1 cellular context compared by ENCODE assay signal in the genomic region with DNA sequence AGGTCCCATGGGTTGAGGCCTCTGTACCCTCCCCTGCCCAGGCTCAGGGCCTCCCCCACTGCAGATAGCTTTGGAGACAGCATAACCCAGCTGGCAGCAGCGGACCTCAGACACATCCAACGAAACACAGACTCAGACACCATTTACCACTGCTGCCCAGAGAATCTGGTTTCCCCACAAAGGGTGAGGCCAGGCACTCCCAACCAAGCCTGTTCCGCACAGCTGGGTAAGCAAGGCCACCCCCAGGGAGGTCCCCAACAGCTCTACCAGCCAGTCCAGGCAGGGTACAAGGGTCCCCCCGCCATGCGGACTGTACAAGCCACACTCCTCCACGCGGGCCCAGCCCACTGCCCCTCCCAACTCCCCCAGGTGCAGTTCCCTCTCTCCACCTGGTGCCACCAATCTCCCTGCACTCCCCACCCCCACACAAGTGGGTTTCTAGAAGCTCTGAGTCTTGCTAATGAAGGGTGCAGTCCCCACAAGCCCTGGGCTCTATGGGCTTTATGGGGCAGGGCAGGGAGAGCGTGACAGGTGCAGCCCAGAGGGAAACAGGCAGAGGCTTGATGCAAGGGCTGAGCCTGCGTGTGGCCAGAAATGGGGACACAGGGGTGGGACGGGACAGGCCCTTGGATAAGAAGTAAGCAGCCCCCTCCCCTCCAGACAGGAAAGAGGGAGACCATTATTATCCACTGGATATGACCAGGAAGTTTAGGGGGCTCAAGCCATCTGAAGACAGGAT.
TF ChIP-seq lines count a peak whose summit lies in the region.

No MANE protein-coding gene starts in this region.

TF ChIP-seq in HepG2, 621 proteins besides CTCF, POLR2A, EP300 and RAD21 (continues in another document):
- TF ChIP-seq, protein P1, sequence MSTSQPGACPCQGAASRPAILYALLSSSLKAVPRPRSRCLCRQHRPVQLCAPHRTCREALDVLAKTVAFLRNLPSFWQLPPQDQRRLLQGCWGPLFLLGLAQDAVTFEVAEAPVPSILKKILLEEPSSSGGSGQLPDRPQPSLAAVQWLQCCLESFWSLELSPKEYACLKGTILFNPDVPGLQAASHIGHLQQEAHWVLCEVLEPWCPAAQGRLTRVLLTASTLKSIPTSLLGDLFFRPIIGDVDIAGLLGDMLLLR (CRISPR knock-in tag; IDR thresholded peaks at IDR 0.05): no peak
- peak; percentile 65; the same call in 1 of the 2 replicates for TF ChIP-seq NFKB2 (CRISPR knock-in tag; IDR thresholded peaks at IDR 0.05; ENCODE audit: borderline replicate concordance)
- TF ChIP-seq RBAK (CRISPR knock-in tag; IDR thresholded peaks at IDR 0.05): no peak
- no peak for TF ChIP-seq NCOA5 (CRISPR knock-in tag; IDR thresholded peaks at IDR 0.05)
- no peak for TF ChIP-seq ONECUT2 (CRISPR knock-in tag; IDR thresholded peaks at IDR 0.05)
- TF ChIP-seq RARG (CRISPR knock-in tag; IDR thresholded peaks at IDR 0.05; ENCODE audit: low read depth): no peak
- no peak for TF ChIP-seq IKZF5 (CRISPR knock-in tag; IDR thresholded peaks at IDR 0.05)
- TF ChIP-seq, protein P2, sequence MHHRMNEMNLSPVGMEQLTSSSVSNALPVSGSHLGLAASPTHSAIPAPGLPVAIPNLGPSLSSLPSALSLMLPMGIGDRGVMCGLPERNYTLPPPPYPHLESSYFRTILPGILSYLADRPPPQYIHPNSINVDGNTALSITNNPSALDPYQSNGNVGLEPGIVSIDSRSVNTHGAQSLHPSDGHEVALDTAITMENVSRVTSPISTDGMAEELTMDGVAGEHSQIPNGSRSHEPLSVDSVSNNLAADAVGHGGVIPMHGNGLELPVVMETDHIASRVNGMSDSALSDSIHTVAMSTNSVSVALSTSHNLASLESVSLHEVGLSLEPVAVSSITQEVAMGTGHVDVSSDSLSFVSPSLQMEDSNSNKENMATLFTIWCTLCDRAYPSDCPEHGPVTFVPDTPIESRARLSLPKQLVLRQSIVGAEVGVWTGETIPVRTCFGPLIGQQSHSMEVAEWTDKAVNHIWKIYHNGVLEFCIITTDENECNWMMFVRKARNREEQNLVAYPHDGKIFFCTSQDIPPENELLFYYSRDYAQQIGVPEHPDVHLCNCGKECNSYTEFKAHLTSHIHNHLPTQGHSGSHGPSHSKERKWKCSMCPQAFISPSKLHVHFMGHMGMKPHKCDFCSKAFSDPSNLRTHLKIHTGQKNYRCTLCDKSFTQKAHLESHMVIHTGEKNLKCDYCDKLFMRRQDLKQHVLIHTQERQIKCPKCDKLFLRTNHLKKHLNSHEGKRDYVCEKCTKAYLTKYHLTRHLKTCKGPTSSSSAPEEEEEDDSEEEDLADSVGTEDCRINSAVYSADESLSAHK (CRISPR knock-in tag; IDR thresholded peaks at IDR 0.05; ENCODE audit: borderline replicate concordance): no peak
- no peak for TF ChIP-seq BCL6 (CRISPR knock-in tag; IDR thresholded peaks at IDR 0.05)
- no peak for TF ChIP-seq ZNF766 (CRISPR knock-in tag; IDR thresholded peaks at IDR 0.05; ENCODE audit: borderline replicate concordance)
- TF ChIP-seq ZBTB21 (CRISPR knock-in tag; IDR thresholded peaks at IDR 0.05): no peak
- peak; percentile 73; the same call in 1 of the 2 replicates for TF ChIP-seq AKAP8 (CRISPR knock-in tag; IDR thresholded peaks at IDR 0.05)
- TF ChIP-seq MIER3 (CRISPR knock-in tag; IDR thresholded peaks at IDR 0.05; ENCODE audit: borderline replicate concordance): no peak
- no peak for TF ChIP-seq REST (IDR thresholded peaks at IDR 0.05; ENCODE audit: borderline replicate concordance in 1 of 2, low read depth in 1 of 2, low read length in 2 of 2)
- no peak for TF ChIP-seq ZNF543 (CRISPR knock-in tag; IDR thresholded peaks at IDR 0.05)
- no peak for TF ChIP-seq ZC3H4 (CRISPR knock-in tag; IDR thresholded peaks at IDR 0.05; ENCODE audit: borderline replicate concordance)
- TF ChIP-seq CEBPG (CRISPR knock-in tag; IDR thresholded peaks at IDR 0.05): no peak
- TF ChIP-seq, protein P3, sequence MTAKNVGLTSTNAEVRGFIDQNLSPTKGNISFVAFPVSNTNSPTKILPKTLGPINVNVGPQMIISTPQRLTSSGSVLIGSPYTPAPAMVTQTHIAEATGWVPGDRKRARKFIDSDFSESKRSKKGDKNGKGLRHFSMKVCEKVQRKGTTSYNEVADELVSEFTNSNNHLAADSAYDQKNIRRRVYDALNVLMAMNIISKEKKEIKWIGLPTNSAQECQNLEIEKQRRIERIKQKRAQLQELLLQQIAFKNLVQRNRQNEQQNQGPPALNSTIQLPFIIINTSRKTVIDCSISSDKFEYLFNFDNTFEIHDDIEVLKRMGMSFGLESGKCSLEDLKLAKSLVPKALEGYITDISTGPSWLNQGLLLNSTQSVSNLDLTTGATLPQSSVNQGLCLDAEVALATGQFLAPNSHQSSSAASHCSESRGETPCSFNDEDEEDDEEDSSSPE (CRISPR knock-in tag; IDR thresholded peaks at IDR 0.05): no peak
- TF ChIP-seq NFYC (CRISPR knock-in tag; IDR thresholded peaks at IDR 0.05): no peak
- TF ChIP-seq, protein P4, sequence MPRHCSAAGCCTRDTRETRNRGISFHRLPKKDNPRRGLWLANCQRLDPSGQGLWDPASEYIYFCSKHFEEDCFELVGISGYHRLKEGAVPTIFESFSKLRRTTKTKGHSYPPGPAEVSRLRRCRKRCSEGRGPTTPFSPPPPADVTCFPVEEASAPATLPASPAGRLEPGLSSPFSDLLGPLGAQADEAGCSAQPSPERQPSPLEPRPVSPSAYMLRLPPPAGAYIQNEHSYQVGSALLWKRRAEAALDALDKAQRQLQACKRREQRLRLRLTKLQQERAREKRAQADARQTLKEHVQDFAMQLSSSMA (CRISPR knock-in tag; IDR thresholded peaks at IDR 0.05): peak; percentile 69; the same call in 1 of the 2 replicates
- TF ChIP-seq YEATS4 (CRISPR knock-in tag; IDR thresholded peaks at IDR 0.05; ENCODE audit: borderline replicate concordance): peak; percentile 23; the same call in 1 of the 2 replicates
- peak; percentile 31; the same call in 1 of the 2 replicates for TF ChIP-seq ZFX (CRISPR knock-in tag; IDR thresholded peaks at IDR 0.05; ENCODE audit: low read depth)
- no peak for TF ChIP-seq ZNF510 (CRISPR knock-in tag; IDR thresholded peaks at IDR 0.05; ENCODE audit: low read depth)
- TF ChIP-seq HMGA1 (CRISPR knock-in tag; conservative IDR thresholded peaks at IDR 0.05): no peak
- peak; percentile 32; the same call in 1 of the 2 replicates for TF ChIP-seq RFXAP (CRISPR knock-in tag; IDR thresholded peaks at IDR 0.05; ENCODE audit: borderline replicate concordance)
- no peak for TF ChIP-seq ZNF746 (CRISPR knock-in tag; IDR thresholded peaks at IDR 0.05)
- TF ChIP-seq ZKSCAN8 (CRISPR knock-in tag; IDR thresholded peaks at IDR 0.05; ENCODE audit: borderline replicate concordance): no peak
- TF ChIP-seq ZFP37 (CRISPR knock-in tag; IDR thresholded peaks at IDR 0.05; ENCODE audit: borderline replicate concordance): no peak
- TF ChIP-seq TOPORS (CRISPR knock-in tag; IDR thresholded peaks at IDR 0.05): no peak
- no peak for TF ChIP-seq ZKSCAN5 (CRISPR knock-in tag; IDR thresholded peaks at IDR 0.05)
- peak; percentile 78 for TF ChIP-seq AGO1 (IDR thresholded peaks at IDR 0.05; ENCODE audit: low read depth, low read length, poor library complexity, severe bottlenecking)
- TF ChIP-seq, protein P5, sequence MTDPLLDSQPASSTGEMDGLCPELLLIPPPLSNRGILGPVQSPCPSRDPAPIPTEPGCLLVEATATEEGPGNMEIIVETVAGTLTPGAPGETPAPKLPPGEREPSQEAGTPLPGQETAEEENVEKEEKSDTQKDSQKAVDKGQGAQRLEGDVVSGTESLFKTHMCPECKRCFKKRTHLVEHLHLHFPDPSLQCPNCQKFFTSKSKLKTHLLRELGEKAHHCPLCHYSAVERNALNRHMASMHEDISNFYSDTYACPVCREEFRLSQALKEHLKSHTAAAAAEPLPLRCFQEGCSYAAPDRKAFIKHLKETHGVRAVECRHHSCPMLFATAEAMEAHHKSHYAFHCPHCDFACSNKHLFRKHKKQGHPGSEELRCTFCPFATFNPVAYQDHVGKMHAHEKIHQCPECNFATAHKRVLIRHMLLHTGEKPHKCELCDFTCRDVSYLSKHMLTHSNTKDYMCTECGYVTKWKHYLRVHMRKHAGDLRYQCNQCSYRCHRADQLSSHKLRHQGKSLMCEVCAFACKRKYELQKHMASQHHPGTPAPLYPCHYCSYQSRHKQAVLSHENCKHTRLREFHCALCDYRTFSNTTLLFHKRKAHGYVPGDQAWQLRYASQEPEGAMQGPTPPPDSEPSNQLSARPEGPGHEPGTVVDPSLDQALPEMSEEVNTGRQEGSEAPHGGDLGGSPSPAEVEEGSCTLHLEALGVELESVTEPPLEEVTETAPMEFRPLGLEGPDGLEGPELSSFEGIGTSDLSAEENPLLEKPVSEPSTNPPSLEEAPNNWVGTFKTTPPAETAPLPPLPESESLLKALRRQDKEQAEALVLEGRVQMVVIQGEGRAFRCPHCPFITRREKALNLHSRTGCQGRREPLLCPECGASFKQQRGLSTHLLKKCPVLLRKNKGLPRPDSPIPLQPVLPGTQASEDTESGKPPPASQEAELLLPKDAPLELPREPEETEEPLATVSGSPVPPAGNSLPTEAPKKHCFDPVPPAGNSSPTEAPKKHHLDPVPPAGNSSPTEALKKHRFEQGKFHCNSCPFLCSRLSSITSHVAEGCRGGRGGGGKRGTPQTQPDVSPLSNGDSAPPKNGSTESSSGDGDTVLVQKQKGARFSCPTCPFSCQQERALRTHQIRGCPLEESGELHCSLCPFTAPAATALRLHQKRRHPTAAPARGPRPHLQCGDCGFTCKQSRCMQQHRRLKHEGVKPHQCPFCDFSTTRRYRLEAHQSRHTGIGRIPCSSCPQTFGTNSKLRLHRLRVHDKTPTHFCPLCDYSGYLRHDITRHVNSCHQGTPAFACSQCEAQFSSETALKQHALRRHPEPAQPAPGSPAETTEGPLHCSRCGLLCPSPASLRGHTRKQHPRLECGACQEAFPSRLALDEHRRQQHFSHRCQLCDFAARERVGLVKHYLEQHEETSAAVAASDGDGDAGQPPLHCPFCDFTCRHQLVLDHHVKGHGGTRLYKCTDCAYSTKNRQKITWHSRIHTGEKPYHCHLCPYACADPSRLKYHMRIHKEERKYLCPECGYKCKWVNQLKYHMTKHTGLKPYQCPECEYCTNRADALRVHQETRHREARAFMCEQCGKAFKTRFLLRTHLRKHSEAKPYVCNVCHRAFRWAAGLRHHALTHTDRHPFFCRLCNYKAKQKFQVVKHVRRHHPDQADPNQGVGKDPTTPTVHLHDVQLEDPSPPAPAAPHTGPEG (CRISPR knock-in tag; IDR thresholded peaks at IDR 0.05): peak; percentile 33; the same call in 1 of the 2 replicates
- TF ChIP-seq MTA1 (CRISPR knock-in tag; IDR thresholded peaks at IDR 0.05; ENCODE audit: borderline replicate concordance): 0 out of 2 replicates have a peak, but pooled peaks have one; percentile 67
- TF ChIP-seq PATZ1 (CRISPR knock-in tag; IDR thresholded peaks at IDR 0.05): 0 out of 2 replicates have a peak, but pooled peaks have one; percentile 6
- TF ChIP-seq GATA4 (IDR thresholded peaks at IDR 0.05; ENCODE audit: borderline replicate concordance, low read depth): no peak
- TF ChIP-seq HINFP (CRISPR knock-in tag; IDR thresholded peaks at IDR 0.05; ENCODE audit: low read depth): 0 out of 2 replicates have a peak, but pooled peaks have one; percentile 60
- no peak for TF ChIP-seq NFRKB (IDR thresholded peaks at IDR 0.05)
